ENCODE assay signal across 19 cellular contexts in the genomic region with DNA sequence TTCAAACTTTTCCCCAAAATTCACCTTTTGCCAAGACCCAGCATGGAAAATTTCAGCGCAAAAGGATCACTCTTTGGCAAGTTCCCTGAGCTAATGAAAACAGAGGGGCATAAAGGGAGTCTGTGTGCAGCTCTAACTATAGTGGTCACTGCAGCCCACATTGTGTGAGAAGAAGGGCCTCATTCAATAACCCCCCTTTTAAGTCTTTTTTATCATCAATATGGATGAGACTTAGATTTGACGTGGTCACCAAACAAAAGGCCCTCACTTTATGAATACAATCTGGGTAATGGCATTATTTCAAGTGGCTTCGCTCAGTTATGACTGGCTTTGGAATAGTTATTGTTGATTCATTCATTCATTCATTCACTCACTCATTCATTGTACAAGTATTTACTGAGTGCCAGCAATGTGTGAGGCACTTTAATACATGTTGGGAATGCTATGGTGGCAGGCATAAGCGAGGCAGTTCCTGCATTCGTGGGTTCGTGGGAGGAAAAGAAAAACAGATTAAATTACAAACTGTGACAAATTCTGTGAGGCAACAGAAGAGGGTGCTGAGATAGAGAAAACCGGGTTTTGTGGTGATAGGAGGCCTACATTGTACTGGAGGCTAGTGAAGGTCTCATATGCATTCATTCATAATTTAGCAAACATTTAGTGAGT.
A peak's percentile ranks its signal among the peaks of the same experiment; 100 is the strongest.
DNase-seq lines count a peak whose midpoint lies in the region; ATAC-seq and TF ChIP-seq lines count a peak whose summit lies in the region.
"Had no signal": no experiment of that assay in that cellular context is flagged by ENCODE, and none has a peak within 500 bp of the region (broad histone marks: within the 10 kb centered on the region; RNA-seq: fewer than 3 reads in every experiment).

No MANE protein-coding gene starts in this region.

- no peaks in the 10 kb centered on the region for H3K9me3 ChIP-seq in SJCRH30 (replicated peaks)
- H3K9me3 ChIP-seq: prostate gland, thyroid gland had no signal

- no peaks in the 10 kb centered on the region for H3K36me3 ChIP-seq in SJCRH30
- H3K36me3 ChIP-seq: prostate gland, thyroid gland had no signal

- TF ChIP-seq CTCF in foreskin fibroblast (IDR thresholded peaks at IDR 0.05; ENCODE audit: low read depth, low read length): no peak

- peak overlapping the region; percentile 12; the same call in 1 of the 2 replicates for H3K27ac ChIP-seq in SJCRH30
- H3K27ac ChIP-seq: KMS-11, prostate gland, thyroid gland had no signal

- H3K4me1 ChIP-seq in SJCRH30: peaks cover 33% of the 10 kb centered on the region
- H3K4me1 ChIP-seq: prostate gland had no signal

- H3K36me3 Mint-ChIP-seq in activated T-cell treated with anti-CD3 and anti-CD28 coated beads, Interleukin-2, amount 50 U/mL, for 4 hours (ENCODE audit: insufficient read depth): no peaks in the 10 kb centered on the region
- H3K36me3 Mint-ChIP-seq: naive B cell, WTC11 had no signal

- H3K9me3 Mint-ChIP-seq in activated T-cell treated with anti-CD3 and anti-CD28 coated beads, Interleukin-2, amount 50 U/mL, for 4 hours: no peaks in the 10 kb centered on the region
- H3K9me3 Mint-ChIP-seq: activated T-helper 1 cell treated with anti-CD3 and anti-CD28 coated beads, Interleukin-12 subunit alpha, Interleukin-12 subunit beta, Interleukin-2, Interleukin-4 antibody, amounts not matched to agents 30 ng/mL and 10 ng/mL and 1 ng/mL, durations not matched to agents 14 hours and 24 hours and 36 hours; naive B cell; WTC11 had no signal

- H3K4me3 ChIP-seq in SJCRH30 (no peak overlapping the region), foreskin fibroblast (ENCODE audit: low read depth in 1 of 2, low read length in 2 of 2) (no peak overlapping the region)
- H3K4me3 ChIP-seq: prostate gland, thyroid gland had no signal

- no peak for ATAC-seq in activated T-cell treated with anti-CD3 and anti-CD28 coated beads, Interleukin-2, amount 50 U/mL, for 4 hours
- ATAC-seq in HG03457 (IDR thresholded peaks at IDR 0.05; ENCODE audit: unreplicated experiment): no peak
- ATAC-seq: effector memory CD8-positive, alpha-beta T cell; WTC11 had no signal

- peaks cover 28% of the 10 kb centered on the region for H3K27me3 Mint-ChIP-seq in activated T-cell treated with anti-CD3 and anti-CD28 coated beads, Interleukin-2, amount 50 U/mL, for 4 hours (ENCODE audit: low read depth)

- H3K27me3 ChIP-seq in SJCRH30: no peaks in the 10 kb centered on the region
- H3K27me3 ChIP-seq: thyroid gland had no signal

- H3K4me1 Mint-ChIP-seq in activated T-cell treated with anti-CD3 and anti-CD28 coated beads, Interleukin-2, amount 50 U/mL, for 4 hours (ENCODE audit: low read depth): peaks cover 5% of the 10 kb centered on the region

- DNase-seq in GF-D8 (lab: John Stamatoyannopoulos, UW) (peak; percentile 63), SJCRH30 (peak; percentile 20 to 62), foreskin fibroblast (peak; percentile 15 to 35), pons (ENCODE audit: low spot score) (peak; percentile 84), NCI-H2171 treated with DMSO at 0.1 percent for 48 hours (lab: John Stamatoyannopoulos, UW) (no peak)
- DNase-seq in activated T-cell treated with anti-CD3 and anti-CD28 coated beads, Interleukin-2, amount 50 U/mL, for 4 hours: no peak
- DNase-seq in activated effector memory CD4-positive, alpha-beta T cell treated with anti-CD3 and anti-CD28 coated beads, Interleukin-2, amount 50 U/mL, for 16 hours: no peak
- DNase-seq: DMS 273 treated with DMSO at 0.1 percent for 48 hours; effector memory CD8-positive, alpha-beta T cell; NCI-H226; NK-92 treated with Interleukin-12 subunit alpha and Interleukin-12 subunit beta, amount 100 ng/mL, for 24 hours; T-helper 1 cell; thyroid gland had no signal

- H3K4me3 Mint-ChIP-seq in activated T-cell treated with anti-CD3 and anti-CD28 coated beads, Interleukin-2, amount 50 U/mL, for 4 hours: no peak overlapping the region
- H3K4me3 Mint-ChIP-seq: activated T-helper 1 cell treated with anti-CD3 and anti-CD28 coated beads, Interleukin-12 subunit alpha, Interleukin-12 subunit beta, Interleukin-2, Interleukin-4 antibody, amounts not matched to agents 30 ng/mL and 10 ng/mL and 1 ng/mL, durations not matched to agents 14 hours and 24 hours and 36 hours; effector memory CD8-positive, alpha-beta T cell; WTC11 had no signal

Comparison
In these comparisons a context has a peak if more than half of its experiments do, and no peak if none do; other contexts are left out.
1. DNase-seq: peak in GF-D8 (single experiment), SJCRH30 (2 of 2), foreskin fibroblast (2 of 2) and pons (single experiment); none in NCI-H2171 treated with DMSO at 0.1 percent for 48 hours (single experiment), activated T-cell treated with anti-CD3 and anti-CD28 coated beads, Interleukin-2, amount 50 U/mL, for 4 hours (single experiment) and activated effector memory CD4-positive, alpha-beta T cell treated with anti-CD3 and anti-CD28 coated beads, Interleukin-2, amount 50 U/mL, for 16 hours (single experiment).